Comparison of ENCODE assay signal across 22 cellular contexts in genomic region chr1:116175621-116176020, GRCh38.
"Had no signal": no experiment of that assay in that cellular context is flagged by ENCODE, and none has a peak within 500 bp of the region (broad histone marks: within the 10 kb centered on the region; RNA-seq: fewer than 3 reads in every experiment).

No MANE protein-coding gene starts in this region.

- H3K4me1 ChIP-seq: esophagus muscularis mucosa, gastroesophageal sphincter, spleen, thyroid gland had no signal

- H3K27me3 ChIP-seq: heart left ventricle, spleen, thyroid gland had no signal

- H3K36me3 ChIP-seq: esophagus muscularis mucosa, gastroesophageal sphincter, heart left ventricle, spleen, thyroid gland had no signal

- H3K9me3 ChIP-seq: esophagus muscularis mucosa, gastroesophageal sphincter, heart left ventricle, spleen, thyroid gland had no signal

- FAIRE-seq: endothelial cell of umbilical vein, kidney had no signal

- H3K4me3 ChIP-seq: coronary artery, esophagus muscularis mucosa, gastroesophageal sphincter, heart left ventricle, spleen, thyroid gland had no signal

- ATAC-seq: activated CD4-positive, CD25-positive, alpha-beta regulatory T cell treated with anti-CD3 and anti-CD28 coated beads, Interleukin-2, amount 50 U/mL, for 24 hours; activated CD8-positive, alpha-beta T cell treated with anti-CD3 and anti-CD28 coated beads, Interleukin-2, amount 10 ng/mL, durations not matched to agents 7 days and 5 days; activated T-cell treated with anti-CD3 and anti-CD28 coated beads, Interleukin-2, amount 50 U/mL, for 4 hours; gastroesophageal sphincter; heart left ventricle; left lobe of liver had no signal

- H3K27ac ChIP-seq: coronary artery, esophagus muscularis mucosa, gastroesophageal sphincter, heart left ventricle, spleen, thyroid gland had no signal

- DNase-seq: activated CD4-positive, alpha-beta T cell treated with anti-CD3 and anti-CD28 coated beads, Interleukin-2, amount 10 ng/mL, durations not matched to agents 7 days and 5 days; activated CD8-positive, alpha-beta memory T cell treated with anti-CD3 and anti-CD28 coated beads, Interleukin-2, amount 50 U/mL, for 4 hours; activated CD8-positive, alpha-beta T cell treated with anti-CD3 and anti-CD28 coated beads, Interleukin-2, amount 10 ng/mL, durations not matched to agents 7 days and 5 days; activated naive CD4-positive, alpha-beta T cell treated with anti-CD3 and anti-CD28 coated beads for 36 hours; activated T-cell treated with anti-CD3 and anti-CD28 coated beads, Interleukin-2, amount 50 U/mL, for 4 hours; central memory CD4-positive, alpha-beta T cell; effector CD4-positive, alpha-beta T cell; heart left ventricle; kidney; occipital lobe; posterior cingulate gyrus; spleen; stimulated activated CD4-positive, alpha-beta T cell treated with anti-CD3 and anti-CD28 coated beads, Interleukin-4, amount 100 ng/mL, for 4 hours; stimulated activated naive CD4-positive, alpha-beta T cell; T1000; thyroid gland had no signal
